ENCODE assay signal across 11 cellular contexts in genomic region chr5:119304439-119304838, GRCh38. TPM values are rescaled to one million over a fixed set of nuclear protein-coding genes. Genes with fewer than 3 reads are reported as not detected.
A peak's percentile ranks its signal among the peaks of the same experiment; 100 is the strongest.
DNase-seq lines count a peak whose midpoint lies in the region; ATAC-seq and TF ChIP-seq lines count a peak whose summit lies in the region.
"Had no signal": no experiment of that assay in that cellular context is flagged by ENCODE, and none has a peak within 500 bp of the region (broad histone marks: within the 10 kb centered on the region; RNA-seq: fewer than 3 reads in every experiment).

No MANE protein-coding gene starts in this region.

- intact Hi-C loops in activated naive CD4-positive, alpha-beta T cell treated with anti-CD3 and anti-CD28 coated beads for 36 hours (cut with micrococcal nuclease), result no loop called here
- intact Hi-C loops in activated B cell treated with CpG ODN at 0.5 μM for 24 hours (cut with micrococcal nuclease), result no loop called here

- ATAC-seq in activated B cell treated with CpG ODN at 0.5 μM for 24 hours (ENCODE audit: low read depth) (no peak), thoracic aorta (ENCODE audit: insufficient number of reproducible peaks, low FRiP score, low read depth) (no peak), GM21786 (IDR thresholded peaks at IDR 0.05; ENCODE audit: unreplicated experiment) (no peak), HG03108 (IDR thresholded peaks at IDR 0.05; ENCODE audit: unreplicated experiment) (no peak)

- H3K27ac ChIP-seq in thoracic aorta, result peak overlapping the region; percentile 35 to 80

- no peaks in the 10 kb centered on the region for H3K36me3 ChIP-seq in thoracic aorta
- H3K36me3 ChIP-seq: MG63, right lobe of liver had no signal

- H3K9me3 Mint-ChIP-seq in activated naive CD4-positive, alpha-beta T cell treated with anti-CD3 and anti-CD28 coated beads for 36 hours, result no peaks in the 10 kb centered on the region
- H3K9me3 Mint-ChIP-seq in activated B cell treated with CpG ODN at 0.5 μM for 24 hours, result no peaks in the 10 kb centered on the region

- no peak for DNase-seq in activated naive CD4-positive, alpha-beta T cell treated with anti-CD3 and anti-CD28 coated beads for 36 hours
- no peak for DNase-seq in activated naive CD4-positive, alpha-beta T cell treated with Interleukin-2 at 50 U/mL for 16 hours
- DNase-seq in activated B cell treated with CpG ODN at 0.5 μM for 24 hours (no peak), glomerular visceral epithelial cell (ENCODE audit: extremely low spot score) (peak; percentile 46), thoracic aorta (ENCODE audit: low spot score) (no peak), OCI-M2 (lab: John Stamatoyannopoulos, UW; ENCODE audit: unreplicated experiment) (no peak)
- DNase-seq: MG63; NK-92 treated with Interleukin-12 subunit alpha and Interleukin-12 subunit beta, amount 100 ng/mL, for 24 hours; right lobe of liver had no signal

- H3K4me3 Mint-ChIP-seq in activated naive CD4-positive, alpha-beta T cell treated with anti-CD3 and anti-CD28 coated beads for 36 hours, result no peak overlapping the region
- H3K4me3 Mint-ChIP-seq in activated B cell treated with CpG ODN at 0.5 μM for 24 hours, result no peak overlapping the region

- H3K4me3 ChIP-seq in thoracic aorta, result no peak overlapping the region
- H3K4me3 ChIP-seq: MG63, right lobe of liver had no signal

- H3K27me3 Mint-ChIP-seq in activated naive CD4-positive, alpha-beta T cell treated with anti-CD3 and anti-CD28 coated beads for 36 hours (ENCODE audit: low read depth), result no peaks in the 10 kb centered on the region
- H3K27me3 Mint-ChIP-seq in activated B cell treated with CpG ODN at 0.5 μM for 24 hours, result no peaks in the 10 kb centered on the region

- peaks cover 18% of the 10 kb centered on the region for H3K36me3 Mint-ChIP-seq in activated naive CD4-positive, alpha-beta T cell treated with anti-CD3 and anti-CD28 coated beads for 36 hours (ENCODE audit: low read depth)
- peaks cover 23% of the 10 kb centered on the region for H3K36me3 Mint-ChIP-seq in activated B cell treated with CpG ODN at 0.5 μM for 24 hours (ENCODE audit: low read depth)

- CTCF ChIA-PET in activated naive CD4-positive, alpha-beta T cell treated with anti-CD3 and anti-CD28 coated beads for 36 hours (lab: Charles Lee), result interaction anchor here (0.9 to 2.5 kb wide), 6 partner anchors 14 to 317 kb away, joined by 3 to 7 read pairs (median 3); no protein-coding TSS in a partner anchor
- CTCF ChIA-PET in activated B cell treated with CpG ODN at 0.5 μM for 24 hours (lab: Charles Lee), result interaction anchor here (1.0 kb wide), 1 partner anchor 14 kb away, joined by 3 read pairs; no protein-coding TSS in a partner anchor

- no peaks in the 10 kb centered on the region for H3K27me3 ChIP-seq in thoracic aorta (replicated peaks; ENCODE audit: insufficient read depth)
- H3K27me3 ChIP-seq: MG63, right lobe of liver had no signal

- H3K4me1 Mint-ChIP-seq in activated naive CD4-positive, alpha-beta T cell treated with anti-CD3 and anti-CD28 coated beads for 36 hours (ENCODE audit: low read depth), result peaks cover 96% of the 10 kb centered on the region
- peaks cover 97% of the 10 kb centered on the region for H3K4me1 Mint-ChIP-seq in activated B cell treated with CpG ODN at 0.5 μM for 24 hours

- peaks cover 29 to 32% of the 10 kb centered on the region in 2 donors for H3K4me1 ChIP-seq in thoracic aorta (ENCODE audit: control insufficient read depth in 1 of 2, low read depth in 2 of 2)

- no peaks in the 10 kb centered on the region for H3K9me3 ChIP-seq in thoracic aorta
- H3K9me3 ChIP-seq: MG63, right lobe of liver had no signal

- POLR2A ChIA-PET in activated B cell treated with CpG ODN at 0.5 μM for 24 hours (lab: Charles Lee), result interaction anchor here (0.7 to 1.5 kb wide), 4 partner anchors 14 to 92 kb away, joined by 3 to 6 read pairs (median 4); no protein-coding TSS in a partner anchor

- no peak for TF ChIP-seq CTCF in activated B cell treated with CpG ODN at 0.5 μM for 24 hours (IDR thresholded peaks at IDR 0.05)
- TF ChIP-seq CTCF in thoracic aorta (IDR thresholded peaks at IDR 0.05), result no peak

- H3K27ac Mint-ChIP-seq in activated naive CD4-positive, alpha-beta T cell treated with anti-CD3 and anti-CD28 coated beads for 36 hours, result peak overlapping the region; percentile 97
- peak overlapping the region; percentile 86 for H3K27ac Mint-ChIP-seq in activated B cell treated with CpG ODN at 0.5 μM for 24 hours

RNA-seq across cellular contexts. Expression of gene TNFAIP8, which starts 51.4 kb away (rescaled TPM):
- 100 to 1,000 TPM; 141 to 142 TPM for total RNA-seq in activated naive CD4-positive, alpha-beta T cell treated with anti-CD3 and anti-CD28 coated beads for 36 hours
- total RNA-seq in activated B cell treated with CpG ODN at 0.5 μM for 24 hours (135 and 149 TPM in 2 replicates), thoracic aorta (10 to 100 TPM; 16.8 to 34.1 TPM)
